In genomic region chr17:75869282-75870141, GRCh38 we compare ENCODE assay signal across 1 cellular context.
TF ChIP-seq lines count a peak whose summit lies in the region.

No MANE protein-coding gene starts in this region.

TF ChIP-seq in SK-N-SH treated with all-trans-retinoic acid at 6 μM for 48 hours, 23 proteins besides CTCF, POLR2A, EP300 and RAD21 (continued from another document):
- no peak for TF ChIP-seq TSHZ2 (CRISPR knock-in tag; IDR thresholded peaks at IDR 0.05)
- no peak for TF ChIP-seq CSDC2 (CRISPR knock-in tag; IDR thresholded peaks at IDR 0.05)
- no peak for TF ChIP-seq CREB5 (CRISPR knock-in tag; IDR thresholded peaks at IDR 0.05; ENCODE audit: low read depth)
